ENCODE assay signal across 8 cellular contexts in genomic region chr1:30757196-30757949, GRCh38. TPM values are rescaled to one million over a fixed set of nuclear protein-coding genes. Genes with fewer than 3 reads are reported as not detected.
A peak's percentile ranks its signal among the peaks of the same experiment; 100 is the strongest.
DNase-seq lines count a peak whose midpoint lies in the region; ATAC-seq, FAIRE-seq and TF ChIP-seq lines count a peak whose summit lies in the region.

A gene with protein sequence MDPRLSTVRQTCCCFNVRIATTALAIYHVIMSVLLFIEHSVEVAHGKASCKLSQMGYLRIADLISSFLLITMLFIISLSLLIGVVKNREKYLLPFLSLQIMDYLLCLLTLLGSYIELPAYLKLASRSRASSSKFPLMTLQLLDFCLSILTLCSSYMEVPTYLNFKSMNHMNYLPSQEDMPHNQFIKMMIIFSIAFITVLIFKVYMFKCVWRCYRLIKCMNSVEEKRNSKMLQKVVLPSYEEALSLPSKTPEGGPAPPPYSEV (minus strand): TSS chr1:30757774. CDS start chr1:30757745, 29 bp downstream.

- H3K4ac ChIP-seq in H9 (ENCODE audit: low read depth, low read length) = no peak within 1 kb of the TSS

- H3K79me1 ChIP-seq in H9 (ENCODE audit: insufficient read depth, low read depth, low read length, poor library complexity, severe bottlenecking) = no peaks in the 10 kb centered on the region

- H3K4me3 Mint-ChIP-seq in H9 = no peak within 1 kb of the TSS

- H3K56ac ChIP-seq in H9 (ENCODE audit: insufficient read length, low read depth, low read length) = no peak within 1 kb of the TSS

- H3K4me2 ChIP-seq in H9 (ENCODE audit: insufficient read depth, insufficient read length, low read length) = no peak within 1 kb of the TSS

- no peak within 1 kb of the TSS for H4K8ac ChIP-seq in H9 (replicated peaks; ENCODE audit: insufficient read length, low read depth, low read length)

- no peak within 1 kb of the TSS for H2BK12ac ChIP-seq in H9 (ENCODE audit: insufficient read length, low read depth, low read length)

- no peaks in the 10 kb centered on the region for H3K27me3 ChIP-seq in SJSA1 (replicated peaks)
- no peaks in the 10 kb centered on the region for H3K27me3 ChIP-seq in H9 (ENCODE audit: insufficient read depth, low read length)

- DNase-seq in ELR (ENCODE audit: low read depth) = peak; percentile 63
- DNase-seq in SJSA1 (ENCODE audit: low read depth in 1 of 2, low spot score in 2 of 2) = no peak
- DNase-seq in amniotic epithelial cell (ENCODE audit: low read depth) = peak; percentile 34
- peak; percentile 84 for DNase-seq in kidney
- DNase-seq in stimulated activated naive CD4-positive, alpha-beta T cell treated with Interleukin-2 at 50 U/mL for 16 hours (lab: John Stamatoyannopoulos, UW) = peak; percentile 59
- no peak for DNase-seq in H9
- no peak for DNase-seq in NCI-H2196 (lab: John Stamatoyannopoulos, UW; ENCODE audit: unreplicated experiment)

- H3K27ac ChIP-seq in SJSA1 = peak within 1 kb of the TSS; percentile 38
- H3K27ac ChIP-seq in kidney (ENCODE audit: low read depth in 2 of 2, low read length in 2 of 2) = peak within 1 kb of the TSS; percentile 32 to 57
- H3K27ac ChIP-seq in H9 (ENCODE audit: insufficient read length, low read depth, low read length) = no peak within 1 kb of the TSS

- no peak within 1 kb of the TSS for H2BK120ac ChIP-seq in H9 (ENCODE audit: low read depth, low read length, poor library complexity, severe bottlenecking)

- H4K20me1 ChIP-seq in H9 (ENCODE audit: control insufficient read depth, insufficient read depth, insufficient read length) = no peaks in the 10 kb centered on the region

- H3K79me2 ChIP-seq in H9 (ENCODE audit: insufficient read depth, low read length) = no peaks in the 10 kb centered on the region

- TF ChIP-seq CTCF in kidney (IDR thresholded peaks at IDR 0.05; ENCODE audit: borderline replicate concordance, extremely low read depth, insufficient read depth) (no peak), H9 (conservative IDR thresholded peaks at IDR 0.05) (no peak)

- H4K5ac ChIP-seq in H9 (ENCODE audit: insufficient read length, low read depth, low read length) = no peak within 1 kb of the TSS

- H3K9me3 Mint-ChIP-seq in H9 = peaks cover 0 to 4% of the 10 kb centered on the region in 2 experiments; a peak in 2 of 5 replicates

- H2BK15ac ChIP-seq in H9 (ENCODE audit: low read depth, low read length) = no peak within 1 kb of the TSS

- peaks cover 4% of the 10 kb centered on the region for H3K27me3 Mint-ChIP-seq in H9 (ENCODE audit: low read depth)

- H3T11ph ChIP-seq in H9 (ENCODE audit: low read length) = no peak within 1 kb of the TSS

- H3K9me3 ChIP-seq in SJSA1 (replicated peaks) (no peaks in the 10 kb centered on the region), kidney (ENCODE audit: control insufficient read depth in 1 of 2, low read length in 2 of 2) (no peaks in the 10 kb centered on the region), H9 (ENCODE audit: control insufficient read depth, low read depth, low read length) (no peaks in the 10 kb centered on the region)

- H3K9ac ChIP-seq in kidney (ENCODE audit: low read length in 2 of 2) (peak within 1 kb of the TSS; percentile 40 to 59), H9 (ENCODE audit: extremely low read depth, insufficient read length, low read length) (no peak within 1 kb of the TSS)

- no peak within 1 kb of the TSS for H3K27ac Mint-ChIP-seq in H9

- peaks cover 0 to 5% (median 0%) of the 10 kb centered on the region in 3 experiments; a peak in 1 of 7 replicates for H3K36me3 Mint-ChIP-seq in H9 (ENCODE audit: insufficient read depth in 1 of 3, low read depth in 3 of 3)

- no peak within 1 kb of the TSS for H2AFZ ChIP-seq in H9 (ENCODE audit: low read length)

- no peak within 1 kb of the TSS for H4K91ac ChIP-seq in H9 (ENCODE audit: insufficient read length, low read depth, low read length)

- H3K23me2 ChIP-seq in H9 (ENCODE audit: insufficient read length, low read depth, low read length, poor library complexity, severe bottlenecking) = no peaks in the 10 kb centered on the region

- H2AK5ac ChIP-seq in H9 (ENCODE audit: insufficient read length, low read length) = no peak within 1 kb of the TSS

- H3K4me1 ChIP-seq in SJSA1 (replicated peaks) (peaks cover 14% of the 10 kb centered on the region), kidney (ENCODE audit: control insufficient read depth in 1 of 2, insufficient read depth in 1 of 2, low read depth in 1 of 2, low read length in 2 of 2) (no peaks in the 10 kb centered on the region), H9 (ENCODE audit: insufficient read depth, low read length) (no peaks in the 10 kb centered on the region)

- no peak within 1 kb of the TSS for H2BK5ac ChIP-seq in H9 (ENCODE audit: insufficient read length, low read length)

- intact Hi-C loops in kidney (cut with DNase I) = no loop called here

- H3K18ac ChIP-seq in H9 (ENCODE audit: insufficient read length, low read depth, low read length) = no peak within 1 kb of the TSS

- H3K4me1 Mint-ChIP-seq in H9 = peaks cover 21 to 32% of the 10 kb centered on the region in 2 experiments

- H3K36me3 ChIP-seq in SJSA1 (no peaks in the 10 kb centered on the region), kidney (ENCODE audit: control insufficient read depth in 1 of 2, insufficient read depth in 2 of 2, low read length in 2 of 2) (no peaks in the 10 kb centered on the region)

- no peak within 1 kb of the TSS for H3K23ac ChIP-seq in H9 (ENCODE audit: insufficient read length, low read depth, low read length)

- H3K4me3 ChIP-seq in SJSA1 (no peak within 1 kb of the TSS), kidney (ENCODE audit: low read length in 2 of 2) (peak within 1 kb of the TSS; percentile 52 to 55)

- H3K14ac ChIP-seq in H9 (ENCODE audit: insufficient read depth, low read length) = no peak within 1 kb of the TSS; the same call in 1 of the 2 replicates

- H2BK20ac ChIP-seq in H9 (ENCODE audit: low read depth, low read length, poor library complexity, severe bottlenecking) = no peak within 1 kb of the TSS

- no peak for ATAC-seq in HG02759 (IDR thresholded peaks at IDR 0.05; ENCODE audit: unreplicated experiment)

- WGBS in H9 (ENCODE audit: extremely low coverage, insufficient read length, low lambda C conversion rate) = no CpG with 5 or more reads among the region's 25 CpGs

- FAIRE-seq in kidney (lab: Jason Lieb, UNC) = no peak

RNA-seq across cellular contexts. Expression of the gene that starts here (rescaled TPM):
- total RNA-seq in SJSA1 (2014; rRNA removed; shearing (Covaris generic)) = not detected in 2 replicates
- total RNA-seq in kidney (108 TPM), H9 (2021) (0.15 and 0.20 TPM in 2 replicates)
- 23.5 TPM for polyA plus RNA-seq in kidney (ENCODE audit: insufficient read depth, low read depth, low replicate concordance)

Comparison
In these comparisons a context has a peak if more than half of its experiments do, and no peak if none do; other contexts are left out.
1. RNA of the gene that starts here (total RNA-seq): 108 TPM in kidney (single experiment); 0.15 to 0.20 TPM in H9 and not detected in SJSA1; every median in the first group is over 10 times any median in the second.
2. DNase-seq: peak in ELR (single experiment), amniotic epithelial cell (single experiment), kidney (single experiment) and stimulated activated naive CD4-positive, alpha-beta T cell treated with Interleukin-2 at 50 U/mL for 16 hours (single experiment); none in SJSA1 (0 of 2), H9 (single experiment) and NCI-H2196 (single experiment).